In the genomic region with DNA sequence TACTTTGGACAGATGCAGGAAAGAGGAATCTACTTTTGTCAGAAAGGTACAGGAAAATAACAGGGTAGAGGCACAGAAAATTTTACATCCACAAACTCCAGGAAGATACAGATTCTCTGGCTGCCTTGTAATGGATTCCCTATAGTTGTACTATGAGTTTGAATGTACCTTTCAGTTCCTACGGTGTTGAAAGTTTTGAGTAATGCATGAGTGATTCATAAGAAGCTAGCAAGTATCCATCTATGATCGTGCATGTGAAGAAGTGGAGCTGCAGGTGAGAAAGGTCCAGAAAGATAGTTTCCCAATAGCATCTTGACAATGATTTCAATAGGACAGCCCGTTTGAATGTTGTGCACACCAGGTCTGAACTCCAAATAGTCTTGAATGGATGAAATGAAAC, we compare ENCODE assay signal across 28 cellular contexts.
"Had no signal": no experiment of that assay in that cellular context is flagged by ENCODE, and none has a peak within 500 bp of the region (broad histone marks: within the 10 kb centered on the region; RNA-seq: fewer than 3 reads in every experiment).

No MANE protein-coding gene starts in this region.

- H3K27me3 ChIP-seq: ascending aorta, breast epithelium, esophagus squamous epithelium had no signal

- ATAC-seq: activated CD4-positive, alpha-beta T cell treated with anti-CD3 and anti-CD28 coated beads for 36 hours; activated CD8-positive, alpha-beta memory T cell treated with anti-CD3 and anti-CD28 coated beads, Interleukin-2, amount 10 ng/mL, durations not matched to agents 7 days and 5 days; activated CD8-positive, alpha-beta T cell treated with anti-CD3 and anti-CD28 coated beads, Interleukin-2, amount 10 ng/mL, durations not matched to agents 7 days and 5 days; activated naive CD4-positive, alpha-beta T cell treated with anti-CD3 and anti-CD28 coated beads, Interleukin-2, amount 50 U/mL, for 72 hours; effector memory CD8-positive, alpha-beta T cell had no signal

- H3K4me3 ChIP-seq: ascending aorta, breast epithelium, coronary artery, esophagus squamous epithelium had no signal

- H3K4me1 ChIP-seq: ascending aorta, breast epithelium, esophagus squamous epithelium had no signal

- H3K4me3 Mint-ChIP-seq: activated CD4-positive, alpha-beta memory T cell treated with anti-CD3 and anti-CD28 coated beads for 36 hours; activated CD4-positive, alpha-beta T cell treated with anti-CD3 and anti-CD28 coated beads for 36 hours; activated CD4-positive, alpha-beta T cell treated with anti-CD3 and anti-CD28 coated beads, Interleukin-2, amount 10 ng/mL, durations not matched to agents 24 days and 14 days; activated CD8-positive, alpha-beta memory T cell treated with anti-CD3 and anti-CD28 coated beads, Interleukin-2, amount 10 ng/mL, durations not matched to agents 7 days and 5 days; activated CD8-positive, alpha-beta T cell treated with anti-CD3 and anti-CD28 coated beads, Interleukin-2, amount 10 ng/mL, durations not matched to agents 7 days and 5 days; activated naive CD4-positive, alpha-beta T cell treated with anti-CD3 and anti-CD28 coated beads, Interleukin-2, amount 10 ng/mL, durations not matched to agents 7 days and 5 days; activated naive CD8-positive, alpha-beta T cell treated with anti-CD3 and anti-CD28 coated beads, Interleukin-2, amount 10 ng/mL, durations not matched to agents 7 days and 5 days; activated T-helper 1 cell treated with anti-CD3 and anti-CD28 coated beads, Interleukin-12 subunit alpha, Interleukin-12 subunit beta, Interleukin-2, Interleukin-4 antibody, amounts not matched to agents 30 ng/mL and 10 ng/mL and 1 ng/mL, durations not matched to agents 14 hours and 24 hours and 36 hours; brain; central memory CD8-positive, alpha-beta T cell; effector memory CD8-positive, alpha-beta T cell had no signal

- DNase-seq: activated CD4-positive, alpha-beta memory T cell treated with anti-CD3 and anti-CD28 coated beads for 36 hours; activated CD4-positive, alpha-beta T cell treated with anti-CD3 and anti-CD28 coated beads for 36 hours; activated CD4-positive, alpha-beta T cell treated with anti-CD3 and anti-CD28 coated beads, Interleukin-2, amount 10 ng/mL, durations not matched to agents 24 days and 14 days; activated CD4-positive, CD25-positive, alpha-beta regulatory T cell; activated CD4-positive, CD25-positive, alpha-beta regulatory T cell treated with anti-CD3 and anti-CD28 coated beads, Interleukin-2, amount 50 U/mL, for 72 hours; activated CD8-positive, alpha-beta memory T cell treated with anti-CD3 and anti-CD28 coated beads, Interleukin-2, amount 10 ng/mL, durations not matched to agents 7 days and 5 days; activated CD8-positive, alpha-beta memory T cell treated with anti-CD3 and anti-CD28 coated beads, Interleukin-2, amount 50 U/mL, for 4 hours; activated CD8-positive, alpha-beta T cell treated with anti-CD3 and anti-CD28 coated beads, Interleukin-2, amount 10 ng/mL, durations not matched to agents 7 days and 5 days; activated gamma-delta T cell; activated naive CD4-positive, alpha-beta T cell; activated naive CD4-positive, alpha-beta T cell treated with anti-CD3 and anti-CD28 coated beads, Interleukin-2, amount 10 ng/mL, durations not matched to agents 7 days and 5 days; activated naive CD8-positive, alpha-beta T cell treated with anti-CD3 and anti-CD28 coated beads, Interleukin-2, amount 10 ng/mL, durations not matched to agents 7 days and 5 days; activated T-cell treated with anti-CD3 and anti-CD28 coated beads, Interleukin-2, amount 50 U/mL, for 1 hour; activated T-cell treated with anti-CD3 and anti-CD28 coated beads, Interleukin-2, amount 50 U/mL, for 48 hours; dermis blood vessel endothelial cell; effector CD4-positive, alpha-beta T cell; effector memory CD8-positive, alpha-beta T cell; esophagus squamous epithelium; head of caudate nucleus; T-helper 2 cell had no signal

- H3K9me3 ChIP-seq: ascending aorta, breast epithelium, esophagus squamous epithelium had no signal

- H3K27ac Mint-ChIP-seq: activated CD4-positive, alpha-beta memory T cell treated with anti-CD3 and anti-CD28 coated beads for 36 hours; activated CD4-positive, alpha-beta T cell treated with anti-CD3 and anti-CD28 coated beads for 36 hours; activated CD4-positive, alpha-beta T cell treated with anti-CD3 and anti-CD28 coated beads, Interleukin-2, amount 10 ng/mL, durations not matched to agents 24 days and 14 days; activated CD8-positive, alpha-beta memory T cell treated with anti-CD3 and anti-CD28 coated beads, Interleukin-2, amount 10 ng/mL, durations not matched to agents 7 days and 5 days; activated CD8-positive, alpha-beta T cell treated with anti-CD3 and anti-CD28 coated beads, Interleukin-2, amount 10 ng/mL, durations not matched to agents 7 days and 5 days; activated naive CD4-positive, alpha-beta T cell treated with anti-CD3 and anti-CD28 coated beads, Interleukin-2, amount 10 ng/mL, durations not matched to agents 7 days and 5 days; activated naive CD8-positive, alpha-beta T cell treated with anti-CD3 and anti-CD28 coated beads, Interleukin-2, amount 10 ng/mL, durations not matched to agents 7 days and 5 days; activated T-helper 1 cell treated with anti-CD3 and anti-CD28 coated beads, Interleukin-12 subunit alpha, Interleukin-12 subunit beta, Interleukin-2, Interleukin-4 antibody, amounts not matched to agents 30 ng/mL and 10 ng/mL and 1 ng/mL, durations not matched to agents 14 hours and 24 hours and 36 hours; activated T-helper 2 cell treated with anti-CD3 and anti-CD28 coated beads, Interferon-gamma antibody, Interleukin-2, Interleukin-4, amounts not matched to agents 10 μg/mL and 5 μg/mL and 100 μg/mL, durations not matched to agents 14 hours and 24 hours and 36 hours; brain; effector memory CD8-positive, alpha-beta T cell had no signal

- H3K4me1 Mint-ChIP-seq: activated CD4-positive, alpha-beta T cell treated with anti-CD3 and anti-CD28 coated beads for 36 hours; activated CD4-positive, alpha-beta T cell treated with anti-CD3 and anti-CD28 coated beads, Interleukin-2, amount 10 ng/mL, durations not matched to agents 24 days and 14 days; activated CD8-positive, alpha-beta memory T cell treated with anti-CD3 and anti-CD28 coated beads, Interleukin-2, amount 10 ng/mL, durations not matched to agents 7 days and 5 days; activated naive CD4-positive, alpha-beta T cell treated with anti-CD3 and anti-CD28 coated beads, Interleukin-2, amount 10 ng/mL, durations not matched to agents 7 days and 5 days; activated naive CD8-positive, alpha-beta T cell treated with anti-CD3 and anti-CD28 coated beads, Interleukin-2, amount 10 ng/mL, durations not matched to agents 7 days and 5 days; brain; central memory CD8-positive, alpha-beta T cell had no signal

- H3K36me3 ChIP-seq: ascending aorta, breast epithelium, esophagus squamous epithelium had no signal

- H3K27ac ChIP-seq: ascending aorta, breast epithelium, coronary artery, esophagus squamous epithelium had no signal

- H3K27me3 Mint-ChIP-seq: activated CD4-positive, alpha-beta memory T cell treated with anti-CD3 and anti-CD28 coated beads for 36 hours; activated CD4-positive, alpha-beta T cell treated with anti-CD3 and anti-CD28 coated beads for 36 hours; activated CD4-positive, alpha-beta T cell treated with anti-CD3 and anti-CD28 coated beads, Interleukin-2, amount 10 ng/mL, durations not matched to agents 24 days and 14 days; activated CD8-positive, alpha-beta memory T cell treated with anti-CD3 and anti-CD28 coated beads, Interleukin-2, amount 10 ng/mL, durations not matched to agents 7 days and 5 days; activated naive CD4-positive, alpha-beta T cell treated with anti-CD3 and anti-CD28 coated beads, Interleukin-2, amount 10 ng/mL, durations not matched to agents 7 days and 5 days; activated naive CD8-positive, alpha-beta T cell treated with anti-CD3 and anti-CD28 coated beads, Interleukin-2, amount 10 ng/mL, durations not matched to agents 7 days and 5 days; brain; central memory CD8-positive, alpha-beta T cell; effector memory CD8-positive, alpha-beta T cell had no signal

- H3K36me3 Mint-ChIP-seq: activated CD4-positive, alpha-beta memory T cell treated with anti-CD3 and anti-CD28 coated beads for 36 hours; activated CD8-positive, alpha-beta memory T cell treated with anti-CD3 and anti-CD28 coated beads, Interleukin-2, amount 10 ng/mL, durations not matched to agents 7 days and 5 days; activated naive CD4-positive, alpha-beta T cell treated with anti-CD3 and anti-CD28 coated beads, Interleukin-2, amount 10 ng/mL, durations not matched to agents 7 days and 5 days; activated naive CD4-positive, alpha-beta T cell treated with anti-CD3 and anti-CD28 coated beads, Interleukin-2, amount 50 U/mL, for 72 hours; activated naive CD8-positive, alpha-beta T cell treated with anti-CD3 and anti-CD28 coated beads, Interleukin-2, amount 10 ng/mL, durations not matched to agents 7 days and 5 days; brain had no signal
